ENCODE assay signal across 26 cellular contexts in the genomic region with DNA sequence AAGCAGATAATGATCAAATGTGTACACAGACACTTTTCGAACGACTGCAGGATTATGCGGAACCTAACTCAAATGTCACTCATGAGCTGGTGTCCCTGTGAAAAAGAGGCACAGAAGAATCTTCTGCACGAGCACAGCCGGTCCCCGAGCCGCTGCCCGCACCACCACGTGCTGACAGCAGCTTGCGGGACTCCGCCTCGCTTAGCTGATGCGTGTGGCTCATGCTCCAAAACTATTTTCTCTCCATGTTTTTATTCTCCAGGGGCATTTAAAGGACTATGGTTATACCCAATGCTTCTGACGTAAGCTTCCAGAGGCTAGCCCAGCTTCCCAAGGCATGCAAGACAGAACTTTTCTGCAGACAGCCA. TPM values are rescaled to one million over a fixed set of nuclear protein-coding genes. Genes with fewer than 3 reads are reported as not detected.
DNase-seq lines count a peak whose midpoint lies in the region; ATAC-seq, FAIRE-seq and TF ChIP-seq lines count a peak whose summit lies in the region.
"Had no signal": no experiment of that assay in that cellular context is flagged by ENCODE, and none has a peak within 500 bp of the region (broad histone marks: within the 10 kb centered on the region; RNA-seq: fewer than 3 reads in every experiment).

No MANE protein-coding gene starts in this region.

- no peak overlapping the region for H3K4me2 ChIP-seq in BLaER1
- H3K4me2 ChIP-seq in K562 (ENCODE audit: insufficient read depth, low read length) = no peak overlapping the region
- H3K4me2 ChIP-seq: A549 had no signal

- H3K27me3 ChIP-seq in BLaER1 (no peaks in the 10 kb centered on the region), K562 (ENCODE audit: control insufficient read depth in 2 of 2, insufficient read depth in 2 of 2, low read length in 2 of 2) (no peaks in the 10 kb centered on the region), tibial nerve (no peaks in the 10 kb centered on the region)

- H3K4me1 ChIP-seq in BLaER1 = peaks cover 20% of the 10 kb centered on the region
- peaks cover 0 to 23% of the 10 kb centered on the region in 2 experiments; a peak in 3 of 5 replicates for H3K4me1 ChIP-seq in K562 (replicated peaks in 1 of 2; ENCODE audit: control insufficient read depth in 2 of 2, insufficient read depth in 2 of 2, low read length in 2 of 2)
- H3K4me1 ChIP-seq in tibial nerve = no peaks in the 10 kb centered on the region
- H3K4me1 ChIP-seq: A549 had no signal

- no peaks in the 10 kb centered on the region for H3K9me3 Mint-ChIP-seq in activated T-cell treated with anti-CD3 and anti-CD28 coated beads, Interleukin-2, amount 50 U/mL, for 24 hours
- H3K9me3 Mint-ChIP-seq: CD14-positive monocyte; CD4-positive, CD25-positive, alpha-beta regulatory T cell; CD8-positive, alpha-beta memory T cell had no signal

- CTCF ChIA-PET in K562 (lab: Yijun Ruan, JAX; ENCODE audit: low intra/inter-chr PET ratio) = no interaction called here

- TF ChIP-seq CTCF in K562 (IDR thresholded peaks at IDR 0.05 in 2 of 3, conservative IDR thresholded peaks at IDR 0.05 in 1 of 3; ENCODE audit: insufficient read depth in 2 of 3, low read depth in 1 of 3, low read length in 3 of 3) (no peak), tibial nerve (IDR thresholded peaks at IDR 0.05) (no peak)

- peaks cover 100% of the 10 kb centered on the region for H4K20me1 ChIP-seq in BLaER1
- peaks cover 49% of the 10 kb centered on the region for H4K20me1 ChIP-seq in K562 (replicated peaks; ENCODE audit: control insufficient read depth, insufficient read depth, low read length)

- TF ChIP-seq RAD21 in K562 (CRISPR knock-in tag; conservative IDR thresholded peaks at IDR 0.05 in 1 of 2, IDR thresholded peaks at IDR 0.05 in 1 of 2) = no peak

- no peak for FAIRE-seq in K562 (lab: Jason Lieb, UNC)
- FAIRE-seq: A549, GM12878, GM12892, GM18507 had no signal

- no peak for ATAC-seq in K562
- ATAC-seq: A549, GM12878 had no signal

- POLR2A ChIA-PET in K562 (lab: Yijun Ruan, JAX) = interaction anchor here (0.6 to 3.0 kb wide), 7 partner anchors 8 to 173 kb away, joined by 3 to 8 read pairs (median 4); no protein-coding TSS in a partner anchor

- no peak overlapping the region for H3K9ac ChIP-seq in BLaER1
- no peak overlapping the region for H3K9ac ChIP-seq in K562 (ENCODE audit: insufficient read depth in 1 of 2, low read depth in 2 of 2, low read length in 2 of 2)

- peaks cover 100% of the 10 kb centered on the region for H3K36me3 Mint-ChIP-seq in activated T-cell treated with anti-CD3 and anti-CD28 coated beads, Interleukin-2, amount 50 U/mL, for 24 hours (ENCODE audit: low read depth)

- intact Hi-C loops in K562 (cut with micrococcal nuclease) = no loop called here

- H3K27me3 Mint-ChIP-seq in activated T-cell treated with anti-CD3 and anti-CD28 coated beads, Interleukin-2, amount 50 U/mL, for 24 hours = no peaks in the 10 kb centered on the region
- H3K27me3 Mint-ChIP-seq: B cell; CD4-positive, alpha-beta memory T cell; CD4-positive, CD25-positive, alpha-beta regulatory T cell; CD8-positive, alpha-beta memory T cell had no signal

- TF ChIP-seq POLR2A in K562 (conservative IDR thresholded peaks at IDR 0.05) (no peak), tibial nerve (IDR thresholded peaks at IDR 0.05) (no peak)

- H3K36me3 ChIP-seq in BLaER1 = peaks cover 100% of the 10 kb centered on the region
- H3K36me3 ChIP-seq in K562 (ENCODE audit: control insufficient read depth, insufficient read depth, low read length) = peaks cover 100% of the 10 kb centered on the region
- peaks cover 7 to 98% (median 51%) of the 10 kb centered on the region in 3 donors for H3K36me3 ChIP-seq in tibial nerve

- H3K4me3 ChIP-seq in BLaER1 = no peak overlapping the region
- no peak overlapping the region for H3K4me3 ChIP-seq in K562
- H3K4me3 ChIP-seq in tibial nerve = no peak overlapping the region
- H3K4me3 ChIP-seq: A549, GM12878 had no signal

- in situ Hi-C loops in K562 (cut with MboI) = no loop called here

- no peak overlapping the region for H3K4me3 Mint-ChIP-seq in activated T-cell treated with anti-CD3 and anti-CD28 coated beads, Interleukin-2, amount 50 U/mL, for 24 hours
- H3K4me3 Mint-ChIP-seq: B cell; CD14-positive monocyte; CD4-positive, alpha-beta memory T cell; CD4-positive, CD25-positive, alpha-beta regulatory T cell; CD8-positive, alpha-beta memory T cell had no signal

- no peak for TF ChIP-seq EP300 in K562 (IDR thresholded peaks at IDR 0.05; ENCODE audit: low read length)
- no peak for TF ChIP-seq EP300 in tibial nerve (IDR thresholded peaks at IDR 0.05)

- 94% methylated on average over 14 of the region's 14 CpGs for WGBS in K562 (ENCODE audit: insufficient coverage, low coverage, missing lambda C conversion rate)
- 85 to 89% methylated on average over 14 of the region's 14 CpGs for WGBS in tibial nerve, 2 donors

- H3K27ac Mint-ChIP-seq in activated T-cell treated with anti-CD3 and anti-CD28 coated beads, Interleukin-2, amount 50 U/mL, for 24 hours = peak overlapping the region; percentile 15
- H3K27ac Mint-ChIP-seq: B cell; CD14-positive monocyte; CD4-positive, alpha-beta memory T cell; CD4-positive, CD25-positive, alpha-beta regulatory T cell had no signal

- H2AFZ ChIP-seq in K562 (ENCODE audit: low read depth, low read length) = no peak overlapping the region

- H3K9me1 ChIP-seq in K562 (ENCODE audit: control insufficient read depth, insufficient read depth, low read length) = peaks cover 5% of the 10 kb centered on the region

- no TSS peak for BruUV-seq in K562 (replicated peaks; lab: Mats Ljungman, UMichigan)

- H3K4me1 Mint-ChIP-seq in activated T-cell treated with anti-CD3 and anti-CD28 coated beads, Interleukin-2, amount 50 U/mL, for 24 hours (ENCODE audit: low read depth) = peaks cover 7% of the 10 kb centered on the region
- H3K4me1 Mint-ChIP-seq: B cell, CD14-positive monocyte had no signal

- peaks cover 65% of the 10 kb centered on the region for H3K79me2 ChIP-seq in K562 (ENCODE audit: control insufficient read depth, insufficient read depth, low read length)

- H3K27ac ChIP-seq in BLaER1 (0 out of 2 replicates have a peak overlapping the region, but pooled peaks have one; percentile 27), K562 (ENCODE audit: extremely low read depth, low read depth, low read length) (no peak overlapping the region), tibial nerve (no peak overlapping the region)
- H3K27ac ChIP-seq: 22Rv1, A549 had no signal

- H3K9me3 ChIP-seq in BLaER1 (no peaks in the 10 kb centered on the region), K562 (replicated peaks; ENCODE audit: control insufficient read depth, insufficient read depth, low read depth, low read length) (no peaks in the 10 kb centered on the region), tibial nerve (no peaks in the 10 kb centered on the region)
- H3K9me3 ChIP-seq: A549 had no signal

- no peak for DNase-seq in activated T-cell treated with anti-CD3 and anti-CD28 coated beads, Interleukin-2, amount 50 U/mL, for 24 hours
- DNase-seq in activated T-cell treated with anti-CD3 and anti-CD28 coated beads, Interleukin-2, amount 50 U/mL, for 1 hour = no peak
- no peak for DNase-seq in K562 (ENCODE audit: extremely low read depth in 1 of 4, low spot score in 3 of 4)
- no peak for DNase-seq in T1000 (lab: John Stamatoyannopoulos, UW)
- no peak for DNase-seq in tibial nerve (ENCODE audit: low spot score in 2 of 2)
- DNase-seq: AML-193; C1 segment of cervical spinal cord; CD4-positive, alpha-beta memory T cell; CD4-positive, CD25-positive, alpha-beta regulatory T cell; CD8-positive, alpha-beta memory T cell; COR-L47; DMS 273 treated with DMSO at 0.1 percent for 48 hours; DMS153; DMS53; DMS79; DND-41; EL; GDM1 had no signal

TF ChIP-seq in K562, 482 proteins besides CTCF, POLR2A, EP300 and RAD21 (continues in another document):
- TF ChIP-seq ZNF75A (CRISPR knock-in tag; IDR thresholded peaks at IDR 0.05) (no peak), ZNF354B (CRISPR knock-in tag; IDR thresholded peaks at IDR 0.05) (no peak)

RNA-seq across cellular contexts. Expression of a gene that starts 9.5 kb away (rescaled TPM):
- total RNA-seq in K562 (2011; cell fraction: chromatin; rRNA removed; ENCODE audit: low replicate concordance) = 131 and 191 TPM in 2 replicates
- 87.9 and 99.6 TPM in 2 replicates for total RNA-seq in K562 (2011; cell fraction: nucleolus; rRNA removed)
- total RNA-seq in K562 (2011; cell fraction: nucleoplasm; rRNA removed) = 87.4 and 93.4 TPM in 2 replicates
- 17.1 and 20.1 TPM in 2 replicates for total RNA-seq in K562 (2014; rRNA removed)
- total RNA-seq in K562 (2014; rRNA removed; fragmentation: Illumina TruSeq; extraction: Trizol) = 9.1 and 9.3 TPM in 2 replicates
- 8.7 and 11.1 TPM in 2 replicates for total RNA-seq in K562 (2015; rRNA removed; fragmentation: Illumina TruSeq; extraction: Trizol)
- 56.1 and 62.8 TPM in 2 replicates for total RNA-seq in K562 (2021)
- 14.0 and 25.1 TPM in 2 replicates for polyA plus RNA-seq in K562 (2011; rRNA removed)
- 14.1 and 19.3 TPM in 2 replicates for polyA plus RNA-seq in K562 (2011; cell fraction: cytosol; rRNA removed)
- 83.4 and 92.4 TPM in 2 replicates for polyA plus RNA-seq in K562 (2011; cell fraction: nucleus; rRNA removed)
- polyA plus RNA-seq in K562 (2012) = 40.9 and 50.7 TPM in 2 replicates
- 44.6 and 47.6 TPM in 2 replicates for polyA plus RNA-seq in K562 (2014; fragmentation: Illumina TruSeq; extraction: Trizol)
- 10 to 100 TPM in 1 of 2 experiments, 1 to 10 TPM in 1; 8.3 to 12.0 TPM for polyA plus RNA-seq in K562 (2014; fragmentation: Nextera tagmentation; extraction: Ambion mirVana)
- 30.9 and 32.2 TPM in 2 replicates for polyA plus RNA-seq in K562 (2014; rRNA removed)
- polyA minus RNA-seq in K562 (2011; rRNA and poly(A)+ RNA removed) = 9.3 and 13.0 TPM in 2 replicates
- polyA minus RNA-seq in K562 (2011; cell fraction: cytosol; rRNA and poly(A)+ RNA removed) = 32.1 and 45.6 TPM in 2 replicates
- 19.7 and 31.5 TPM in 2 replicates for polyA minus RNA-seq in K562 (2011; cell fraction: nucleus; rRNA and poly(A)+ RNA removed)
- 10 to 100 TPM; 45.8 to 67.5 (median 47.9) TPM for total RNA-seq in tibial nerve

RNA-seq across cellular contexts. Expression of a gene that starts 33.7 kb away (rescaled TPM):
- 37.0 and 74.1 TPM in 2 replicates for total RNA-seq in K562 (2011; cell fraction: chromatin; rRNA removed; ENCODE audit: low replicate concordance)
- total RNA-seq in K562 (2011; cell fraction: nucleolus; rRNA removed) = 37.7 and 43.0 TPM in 2 replicates
- 29.3 and 32.3 TPM in 2 replicates for total RNA-seq in K562 (2011; cell fraction: nucleoplasm; rRNA removed)
- total RNA-seq in K562 (2014; rRNA removed) = 8.8 and 11.1 TPM in 2 replicates
- 2.5 and 2.9 TPM in 2 replicates for total RNA-seq in K562 (2014; rRNA removed; fragmentation: Illumina TruSeq; extraction: Trizol)
- 5.4 and 5.7 TPM in 2 replicates for total RNA-seq in K562 (2015; rRNA removed; fragmentation: Illumina TruSeq; extraction: Trizol)
- total RNA-seq in K562 (2021) = 16.3 and 17.4 TPM in 2 replicates
- polyA plus RNA-seq in K562 (2011; rRNA removed) = 4.4 and 6.8 TPM in 2 replicates
- 4.8 and 9.1 TPM in 2 replicates for polyA plus RNA-seq in K562 (2011; cell fraction: cytosol; rRNA removed)
- polyA plus RNA-seq in K562 (2011; cell fraction: nucleus; rRNA removed) = 52.4 and 74.6 TPM in 2 replicates
- 9.4 and 14.3 TPM in 2 replicates for polyA plus RNA-seq in K562 (2012)
- polyA plus RNA-seq in K562 (2014; fragmentation: Illumina TruSeq; extraction: Trizol) = 4.9 and 8.4 TPM in 2 replicates
- under 1 TPM; 0.38 to 0.56 TPM for polyA plus RNA-seq in K562 (2014; fragmentation: Nextera tagmentation; extraction: Ambion mirVana)
- 14.1 and 15.1 TPM in 2 replicates for polyA plus RNA-seq in K562 (2014; rRNA removed)
- 1.9 and 2.4 TPM in 2 replicates for polyA minus RNA-seq in K562 (2011; rRNA and poly(A)+ RNA removed)
- polyA minus RNA-seq in K562 (2011; cell fraction: cytosol; rRNA and poly(A)+ RNA removed) = 3.7 and 3.8 TPM in 2 replicates
- 10.7 and 12.0 TPM in 2 replicates for polyA minus RNA-seq in K562 (2011; cell fraction: nucleus; rRNA and poly(A)+ RNA removed)
- total RNA-seq in tibial nerve = 10 to 100 TPM; 15.1 to 23.1 (median 18.6) TPM
